Comparison of ENCODE assay signal across 8 cellular contexts in the genomic region with DNA sequence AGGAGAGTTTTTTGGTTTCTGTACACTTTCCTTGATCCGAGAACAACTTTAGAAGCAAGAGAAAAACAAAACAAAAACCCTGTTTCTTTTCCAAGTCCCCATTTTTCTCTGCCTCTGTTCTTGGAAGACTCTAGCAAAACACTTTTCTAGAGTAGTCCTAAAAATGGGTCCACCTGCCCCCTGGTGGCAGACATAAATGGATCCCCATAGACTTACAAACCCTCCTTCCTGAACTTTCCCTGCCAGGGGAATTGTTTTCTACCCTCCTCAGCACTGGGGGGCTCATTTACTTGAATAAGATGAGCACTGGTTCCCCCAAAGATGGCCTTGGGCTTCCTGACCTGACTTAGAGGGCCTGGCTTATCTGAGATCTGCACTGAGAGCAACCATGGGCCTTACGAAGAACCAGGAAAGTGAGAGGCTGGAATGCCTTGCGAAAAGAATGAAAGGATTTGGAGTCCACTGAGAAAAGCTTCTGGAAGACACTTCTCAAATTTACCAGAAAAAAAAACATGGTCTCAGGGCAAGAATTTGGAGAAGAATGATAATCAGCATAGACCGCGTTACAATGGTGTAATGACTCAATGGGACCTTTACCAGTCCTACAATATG. TPM values are rescaled to one million over a fixed set of nuclear protein-coding genes. Genes with fewer than 3 reads are reported as not detected.
A peak's percentile ranks its signal among the peaks of the same experiment; 100 is the strongest.
DNase-seq lines count a peak whose midpoint lies in the region; ATAC-seq and TF ChIP-seq lines count a peak whose summit lies in the region.

No MANE protein-coding gene starts in this region.

- TF ChIP-seq CTCF in GM12873 (IDR thresholded peaks at IDR 0.05; ENCODE audit: insufficient read depth, low read depth, low read length, missing control alignments) (peak; percentile 67), glutamatergic neuron (IDR thresholded peaks at IDR 0.05; ENCODE audit: partially characterized antibody, unreplicated experiment) (peak; percentile 52)

- no peak for ATAC-seq in HG02678 (IDR thresholded peaks at IDR 0.05; ENCODE audit: unreplicated experiment)

- H3K27me3 Mint-ChIP-seq in glutamatergic neuron (ENCODE audit: unreplicated experiment): no peaks in the 10 kb centered on the region

- H3K9me3 Mint-ChIP-seq in glutamatergic neuron (ENCODE audit: unreplicated experiment): no peaks in the 10 kb centered on the region

- DNase-seq in 8988T: peak; percentile 22
- peak; percentile 47 for DNase-seq in SK-MEL-5 (ENCODE audit: low read depth, low spot score)
- DNase-seq in glutamatergic neuron: peak; percentile 31
- DNase-seq in SIG-M5 treated with dmso at 0.1 percent for 504 hours (lab: John Stamatoyannopoulos, UW; ENCODE audit: unreplicated experiment): no peak
- no peak for DNase-seq in mucosa of gallbladder (ENCODE audit: low spot score)
- DNase-seq in retina: no peak

- in situ Hi-C loops in SK-MEL-5 (cut with HindIII; ENCODE audit: low pct_unique_long_range_greater_than_20kb, low sequenced_read_pairs): no loop called here

- H3K4me3 Mint-ChIP-seq in glutamatergic neuron (ENCODE audit: unreplicated experiment): no peak overlapping the region

- H3K36me3 Mint-ChIP-seq in glutamatergic neuron (ENCODE audit: unreplicated experiment): no peaks in the 10 kb centered on the region

- no peak overlapping the region for H3K27ac Mint-ChIP-seq in glutamatergic neuron (ENCODE audit: unreplicated experiment)

- no peaks in the 10 kb centered on the region for H3K4me1 Mint-ChIP-seq in glutamatergic neuron (ENCODE audit: low read depth, unreplicated experiment)

RNA-seq across cellular contexts. Expression of a gene that starts 48.0 kb away (rescaled TPM):
- total RNA-seq in SK-MEL-5 (2014; rRNA removed; shearing (Covaris generic)): 0.19 and 0.74 TPM in 2 replicates
- polyA plus RNA-seq in SK-MEL-5 (2015; cell fraction: cytosol; rRNA removed): 0.35 and 0.44 TPM in 2 replicates
- 0.35 and 0.45 TPM in 2 replicates for polyA plus RNA-seq in SK-MEL-5 (2015; cell fraction: nucleus; rRNA removed)
- total RNA-seq in glutamatergic neuron (ENCODE audit: unreplicated experiment) (30.5 TPM), mucosa of gallbladder (14.1 TPM)

Comparison
In these comparisons a context has a peak if more than half of its experiments do, and no peak if none do; other contexts are left out.
1. DNase-seq: peak in 8988T (single experiment), SK-MEL-5 (single experiment) and glutamatergic neuron (single experiment); none in SIG-M5 treated with dmso at 0.1 percent for 504 hours (single experiment), mucosa of gallbladder (single experiment) and retina (single experiment).